ENCODE assay signal across 19 cellular contexts in the genomic region with DNA sequence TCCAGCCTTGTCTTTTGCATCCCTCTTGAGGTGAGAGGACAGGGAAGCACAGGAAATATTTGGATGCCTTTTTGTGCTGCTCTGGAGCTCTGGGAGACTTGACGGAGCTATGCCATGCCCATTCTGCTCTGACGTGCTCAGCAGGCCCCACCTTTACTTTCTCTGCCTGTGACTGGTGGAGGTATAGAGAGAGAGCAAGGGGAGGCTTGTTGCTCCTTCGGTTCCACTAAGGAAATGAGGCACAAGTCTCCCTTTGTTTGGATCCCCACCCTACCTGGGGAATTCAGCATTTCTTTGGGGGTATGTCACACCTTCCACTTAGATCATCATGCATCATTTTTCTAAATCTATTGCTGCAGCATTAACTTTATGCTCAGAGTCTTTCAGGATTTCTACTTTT.
A peak's percentile ranks its signal among the peaks of the same experiment; 100 is the strongest.
DNase-seq lines count a peak whose midpoint lies in the region; ATAC-seq and TF ChIP-seq lines count a peak whose summit lies in the region.
"Had no signal": no experiment of that assay in that cellular context is flagged by ENCODE, and none has a peak within 500 bp of the region (broad histone marks: within the 10 kb centered on the region; RNA-seq: fewer than 3 reads in every experiment).

No MANE protein-coding gene starts in this region.

- H3K4me3 ChIP-seq in GM23338 (no peak overlapping the region), PC-3 (ENCODE audit: low read length) (no peak overlapping the region)
- H3K4me3 ChIP-seq: BLaER1, GM12878, HAP-1, K562 had no signal

- no peak overlapping the region for H3K9ac ChIP-seq in PC-3 (ENCODE audit: low read length)
- H3K9ac ChIP-seq: BLaER1 had no signal

- H2AFZ ChIP-seq in GM23338 (peak overlapping the region; percentile 6; the same call in 1 of the 2 replicates), PC-3 (ENCODE audit: low read length) (no peak overlapping the region)

- no peaks in the 10 kb centered on the region for H3K9me3 ChIP-seq in PC-3 (ENCODE audit: low read length)
- H3K9me3 ChIP-seq: BLaER1, HAP-1 had no signal

- H4K20me1 ChIP-seq in GM23338 (replicated peaks; ENCODE audit: insufficient read depth) (no peaks in the 10 kb centered on the region), PC-3 (ENCODE audit: low read length) (no peaks in the 10 kb centered on the region)
- H4K20me1 ChIP-seq: BLaER1 had no signal

- no peak overlapping the region for H3K27ac ChIP-seq in GM23338 (ENCODE audit: low read depth)
- H3K27ac ChIP-seq in epithelial cell of prostate: peak overlapping the region; percentile 60
- no peak overlapping the region for H3K27ac ChIP-seq in PC-3 (ENCODE audit: low read length)
- H3K27ac ChIP-seq: BLaER1, HL-60 had no signal

- POLR2A ChIA-PET in WTC11 (lab: Charles Lee) (no interaction called here), PC-3 (lab: Charles Lee; ENCODE audit: unreplicated experiment) (no interaction called here)

- H3K4me1 Mint-ChIP-seq in GM23338: no peaks in the 10 kb centered on the region
- H3K4me1 Mint-ChIP-seq in WTC11: no peaks in the 10 kb centered on the region
- H3K4me1 Mint-ChIP-seq: CD14-positive monocyte; CD4-positive, alpha-beta memory T cell had no signal

- ATAC-seq in GM23338 (no peak; the same call in 2 of the 3 replicates), WTC11 (peak; percentile 61), left colon (peak; percentile 21), PC-3 (no peak), GM21737 (IDR thresholded peaks at IDR 0.05; ENCODE audit: unreplicated experiment) (no peak), HG03442 (IDR thresholded peaks at IDR 0.05; ENCODE audit: unreplicated experiment) (no peak)
- ATAC-seq: GM12878, K562 had no signal

- H3K4me2 ChIP-seq in GM23338: no peak overlapping the region
- no peak overlapping the region for H3K4me2 ChIP-seq in PC-3 (ENCODE audit: low read length)
- H3K4me2 ChIP-seq: BLaER1 had no signal

- H3K79me2 ChIP-seq in GM23338 (replicated peaks; ENCODE audit: insufficient read depth) (no peaks in the 10 kb centered on the region), PC-3 (ENCODE audit: low read length) (no peaks in the 10 kb centered on the region)

- no peak for TF ChIP-seq CTCF in GM23338 (conservative IDR thresholded peaks at IDR 0.05; ENCODE audit: low read depth in 2 of 2)
- TF ChIP-seq CTCF in WTC11 (IDR thresholded peaks at IDR 0.05): no peak
- TF ChIP-seq CTCF in PC-3 (conservative IDR thresholded peaks at IDR 0.05; ENCODE audit: low read depth, low read length): no peak

- H3K36me3 Mint-ChIP-seq in GM23338 (ENCODE audit: low read depth) (no peaks in the 10 kb centered on the region), WTC11 (no peaks in the 10 kb centered on the region)
- H3K36me3 Mint-ChIP-seq: CD14-positive monocyte; CD4-positive, alpha-beta memory T cell had no signal

- H3K27me3 Mint-ChIP-seq in GM23338 (ENCODE audit: insufficient read depth, low read depth, poor library complexity): peaks cover 2% of the 10 kb centered on the region
- no peaks in the 10 kb centered on the region for H3K27me3 Mint-ChIP-seq in WTC11 (ENCODE audit: low read depth)
- H3K27me3 Mint-ChIP-seq: CD4-positive, alpha-beta memory T cell had no signal

- H3K36me3 ChIP-seq in GM23338 (ENCODE audit: insufficient read depth) (no peaks in the 10 kb centered on the region), PC-3 (ENCODE audit: low read depth, low read length) (no peaks in the 10 kb centered on the region)
- H3K36me3 ChIP-seq: BLaER1, HAP-1 had no signal

- no peak overlapping the region for H3K27ac Mint-ChIP-seq in GM23338
- H3K27ac Mint-ChIP-seq in WTC11: no peak overlapping the region
- H3K27ac Mint-ChIP-seq: CD14-positive monocyte; CD4-positive, alpha-beta memory T cell had no signal

- no peaks in the 10 kb centered on the region for H3F3A ChIP-seq in GM23338 (replicated peaks; ENCODE audit: low read depth)
- no peaks in the 10 kb centered on the region for H3F3A ChIP-seq in PC-3 (ENCODE audit: low read length, unreplicated experiment)

- H3K4me3 Mint-ChIP-seq in GM23338 (no peak overlapping the region), WTC11 (no peak overlapping the region)
- H3K4me3 Mint-ChIP-seq: CD14-positive monocyte; CD4-positive, alpha-beta memory T cell had no signal

- H3K9me2 ChIP-seq in GM23338 (ENCODE audit: insufficient read depth) (no peaks in the 10 kb centered on the region), PC-3 (replicated peaks; ENCODE audit: low read length) (no peaks in the 10 kb centered on the region)

- H3K9me3 Mint-ChIP-seq in GM23338: no peaks in the 10 kb centered on the region
- no peaks in the 10 kb centered on the region for H3K9me3 Mint-ChIP-seq in WTC11

- CTCF ChIA-PET in WTC11 (lab: Charles Lee) (interaction anchor here (0.6 kb wide), 1 partner anchor 138 kb away, joined by 3 read pairs; no protein-coding TSS in a partner anchor), PC-3 (lab: Charles Lee) (no interaction called here)

- BruUV-seq in PC-3 (replicated peaks; lab: Mats Ljungman, UMichigan): no TSS peak

- H3K27me3 ChIP-seq in GM23338 (ENCODE audit: insufficient read depth) (no peaks in the 10 kb centered on the region), PC-3 (ENCODE audit: low read length) (no peaks in the 10 kb centered on the region)
- H3K27me3 ChIP-seq: BLaER1 had no signal

- DNase-seq in GM23338 (ENCODE audit: low spot score) (no peak), WTC11 (ENCODE audit: low spot score) (no peak), epithelial cell of prostate (ENCODE audit: low read depth, low spot score) (peak; percentile 29), left colon (no peak), PC-3 (no peak), COR-L47 (lab: John Stamatoyannopoulos, UW) (no peak)
- DNase-seq: 8988T; Calu3; CD4-positive, alpha-beta memory T cell; DMS79 treated with DMSO at 0.1 percent for 48 hours; IMR-90 had no signal

- H3K4me1 ChIP-seq in GM23338 (ENCODE audit: insufficient read depth): no peaks in the 10 kb centered on the region
- H3K4me1 ChIP-seq in PC-3 (ENCODE audit: insufficient read depth, low read length): no peaks in the 10 kb centered on the region
- H3K4me1 ChIP-seq: BLaER1, HAP-1 had no signal

- intact Hi-C loops in left colon (cut with DNase I, micrococcal nuclease): no loop called here
- intact Hi-C loops in PC-3 (cut with micrococcal nuclease): no loop called here

TF ChIP-seq in GM23338, 12 proteins besides CTCF, POLR2A, EP300 and RAD21 (continues in another document):
- TF ChIP-seq EZH2phosphoT487 (IDR thresholded peaks at IDR 0.05; ENCODE audit: unreplicated experiment) (no peak), EZH2 (IDR thresholded peaks at IDR 0.05; ENCODE audit: low read depth, unreplicated experiment) (no peak), ETS1 (IDR thresholded peaks at IDR 0.05) (no peak), NANOG (IDR thresholded peaks at IDR 0.05; ENCODE audit: borderline replicate concordance) (no peak)

TF ChIP-seq in WTC11, 78 proteins besides CTCF, POLR2A, EP300 and RAD21 (continues in another document):
- TF ChIP-seq, protein P1, sequence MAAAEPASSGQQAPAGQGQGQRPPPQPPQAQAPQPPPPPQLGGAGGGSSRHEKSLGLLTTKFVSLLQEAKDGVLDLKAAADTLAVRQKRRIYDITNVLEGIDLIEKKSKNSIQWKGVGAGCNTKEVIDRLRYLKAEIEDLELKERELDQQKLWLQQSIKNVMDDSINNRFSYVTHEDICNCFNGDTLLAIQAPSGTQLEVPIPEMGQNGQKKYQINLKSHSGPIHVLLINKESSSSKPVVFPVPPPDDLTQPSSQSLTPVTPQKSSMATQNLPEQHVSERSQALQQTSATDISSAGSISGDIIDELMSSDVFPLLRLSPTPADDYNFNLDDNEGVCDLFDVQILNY (CRISPR knock-in tag; IDR thresholded peaks at IDR 0.05): no peak
- no peak for TF ChIP-seq ATF6 (CRISPR knock-in tag; IDR thresholded peaks at IDR 0.05)
- no peak for TF ChIP-seq CREM (CRISPR knock-in tag; IDR thresholded peaks at IDR 0.05)
- TF ChIP-seq, protein P2, sequence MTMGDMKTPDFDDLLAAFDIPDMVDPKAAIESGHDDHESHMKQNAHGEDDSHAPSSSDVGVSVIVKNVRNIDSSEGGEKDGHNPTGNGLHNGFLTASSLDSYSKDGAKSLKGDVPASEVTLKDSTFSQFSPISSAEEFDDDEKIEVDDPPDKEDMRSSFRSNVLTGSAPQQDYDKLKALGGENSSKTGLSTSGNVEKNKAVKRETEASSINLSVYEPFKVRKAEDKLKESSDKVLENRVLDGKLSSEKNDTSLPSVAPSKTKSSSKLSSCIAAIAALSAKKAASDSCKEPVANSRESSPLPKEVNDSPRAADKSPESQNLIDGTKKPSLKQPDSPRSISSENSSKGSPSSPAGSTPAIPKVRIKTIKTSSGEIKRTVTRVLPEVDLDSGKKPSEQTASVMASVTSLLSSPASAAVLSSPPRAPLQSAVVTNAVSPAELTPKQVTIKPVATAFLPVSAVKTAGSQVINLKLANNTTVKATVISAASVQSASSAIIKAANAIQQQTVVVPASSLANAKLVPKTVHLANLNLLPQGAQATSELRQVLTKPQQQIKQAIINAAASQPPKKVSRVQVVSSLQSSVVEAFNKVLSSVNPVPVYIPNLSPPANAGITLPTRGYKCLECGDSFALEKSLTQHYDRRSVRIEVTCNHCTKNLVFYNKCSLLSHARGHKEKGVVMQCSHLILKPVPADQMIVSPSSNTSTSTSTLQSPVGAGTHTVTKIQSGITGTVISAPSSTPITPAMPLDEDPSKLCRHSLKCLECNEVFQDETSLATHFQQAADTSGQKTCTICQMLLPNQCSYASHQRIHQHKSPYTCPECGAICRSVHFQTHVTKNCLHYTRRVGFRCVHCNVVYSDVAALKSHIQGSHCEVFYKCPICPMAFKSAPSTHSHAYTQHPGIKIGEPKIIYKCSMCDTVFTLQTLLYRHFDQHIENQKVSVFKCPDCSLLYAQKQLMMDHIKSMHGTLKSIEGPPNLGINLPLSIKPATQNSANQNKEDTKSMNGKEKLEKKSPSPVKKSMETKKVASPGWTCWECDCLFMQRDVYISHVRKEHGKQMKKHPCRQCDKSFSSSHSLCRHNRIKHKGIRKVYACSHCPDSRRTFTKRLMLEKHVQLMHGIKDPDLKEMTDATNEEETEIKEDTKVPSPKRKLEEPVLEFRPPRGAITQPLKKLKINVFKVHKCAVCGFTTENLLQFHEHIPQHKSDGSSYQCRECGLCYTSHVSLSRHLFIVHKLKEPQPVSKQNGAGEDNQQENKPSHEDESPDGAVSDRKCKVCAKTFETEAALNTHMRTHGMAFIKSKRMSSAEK (CRISPR knock-in tag; IDR thresholded peaks at IDR 0.05; ENCODE audit: borderline replicate concordance): no peak

Comparison
In these comparisons a context has a peak if more than half of its experiments do, and no peak if none do; other contexts are left out.
1. ATAC-seq: peak in WTC11 (single experiment) and left colon (single experiment); none in GM23338 (single experiment), PC-3 (single experiment), GM21737 (single experiment) and HG03442 (single experiment).